In genomic region chr11:93783362-93783761, GRCh38 we compare ENCODE assay signal across 1 cellular context.
A peak's percentile ranks its signal among the peaks of the same experiment; 100 is the strongest.
TF ChIP-seq lines count a peak whose summit lies in the region.

No MANE protein-coding gene starts in this region.

TF ChIP-seq in H1, 55 proteins besides CTCF, POLR2A, EP300 and RAD21:
- TF ChIP-seq KDM1A (IDR thresholded peaks at IDR 0.05; ENCODE audit: borderline replicate concordance, low read length) = 0 out of 2 replicates have a peak, but pooled peaks have one; percentile 20
- TF ChIP-seq CHD1 (IDR thresholded peaks at IDR 0.05; ENCODE audit: low read depth, low read length) = no peak
